8 cellular contexts compared by ENCODE assay signal in genomic region chr10:103470755-103471653, GRCh38. TPM values are rescaled to one million over a fixed set of nuclear protein-coding genes. Genes with fewer than 3 reads are reported as not detected.
DNase-seq lines count a peak whose midpoint lies in the region; ATAC-seq and TF ChIP-seq lines count a peak whose summit lies in the region.

No MANE protein-coding gene starts in this region.

- no peaks in the 10 kb centered on the region for H3K9me3 ChIP-seq in hepatocyte (ENCODE audit: low read depth)

- H3K79me2 ChIP-seq in hepatocyte: no peaks in the 10 kb centered on the region

- H3K4me2 ChIP-seq in hepatocyte: no peak overlapping the region

- TF ChIP-seq CTCF in GM06990 (IDR thresholded peaks at IDR 0.05; ENCODE audit: insufficient read depth, low read length, poor library complexity, severe bottlenecking) (no peak), foreskin keratinocyte (conservative IDR thresholded peaks at IDR 0.05) (no peak), hepatocyte (IDR thresholded peaks at IDR 0.05; ENCODE audit: poor library complexity) (no peak)

- peak; percentile 91 for DNase-seq in GM06990 (ENCODE audit: extremely low read depth, insufficient read length)
- DNase-seq in KG1 (lab: John Stamatoyannopoulos, UW): peak; percentile 96
- DNase-seq in activated CD4-positive, alpha-beta T cell treated with anti-CD3 and anti-CD28 coated beads, Interleukin-2, amount 50 U/mL, for 1 hour: peak; percentile 57
- no peak for DNase-seq in foreskin keratinocyte
- peak; percentile 44 to 60 for DNase-seq in stimulated activated CD8-positive, alpha-beta memory T cell treated with anti-CD3 and anti-CD28 coated beads, Interleukin-2, amount 100 ng/mL, for 1 hour (ENCODE audit: low read depth in 2 of 2)
- no peak for DNase-seq in cerebellum (ENCODE audit: low spot score)
- no peak for DNase-seq in hepatocyte (ENCODE audit: low spot score)

- H3K9me2 ChIP-seq in hepatocyte (replicated peaks; ENCODE audit: insufficient read depth): no peaks in the 10 kb centered on the region

- no peaks in the 10 kb centered on the region for H4K20me1 ChIP-seq in hepatocyte (ENCODE audit: insufficient read depth, poor library complexity, severe bottlenecking)

- ATAC-seq in GM21723 (IDR thresholded peaks at IDR 0.05; ENCODE audit: unreplicated experiment): peak; percentile 68
- ATAC-seq in foreskin keratinocyte: peak; percentile 10

- no peak overlapping the region for H3K27ac ChIP-seq in foreskin keratinocyte
- no peak overlapping the region for H3K27ac ChIP-seq in hepatocyte

- no peak overlapping the region for H2AFZ ChIP-seq in hepatocyte

- H3K27me3 ChIP-seq in GM06990 (replicated peaks; ENCODE audit: control insufficient read depth, insufficient read depth, low read length) (no peaks in the 10 kb centered on the region), foreskin keratinocyte (peaks cover 21% of the 10 kb centered on the region), hepatocyte (no peaks in the 10 kb centered on the region)

- H3K4me1 ChIP-seq in foreskin keratinocyte (no peaks in the 10 kb centered on the region), hepatocyte (ENCODE audit: insufficient read depth) (no peaks in the 10 kb centered on the region)

- WGBS in hepatocyte (ENCODE audit: low lambda C conversion rate, missing lambda C conversion rate): 77% methylated on average over 14 of the region's 14 CpGs

- peak overlapping the region; percentile 36 for H3K4me3 ChIP-seq in GM06990 (replicated peaks; ENCODE audit: low read depth, low read length)
- H3K4me3 ChIP-seq in hepatocyte: no peak overlapping the region

- no peaks in the 10 kb centered on the region for H3K36me3 ChIP-seq in GM06990 (ENCODE audit: control insufficient read depth, insufficient read depth, low read length)
- H3K36me3 ChIP-seq in hepatocyte (replicated peaks; ENCODE audit: insufficient read depth, low read depth): no peaks in the 10 kb centered on the region

RNA-seq across cellular contexts. Expression of gene CALHM3, which starts 8.0 kb away (rescaled TPM):
- total RNA-seq in foreskin keratinocyte (not detected in 2 replicates), cerebellum (not detected), hepatocyte (not detected in 2 replicates)
- polyA plus RNA-seq in foreskin keratinocyte (not detected in 2 replicates), hepatocyte (not detected in 2 replicates)

RNA-seq across cellular contexts. Expression of gene CALHM1, which starts 12.3 kb away (rescaled TPM):
- total RNA-seq in foreskin keratinocyte (not detected in 2 replicates), cerebellum (not detected), hepatocyte (not detected in 2 replicates)
- polyA plus RNA-seq in foreskin keratinocyte (not detected in 2 replicates), hepatocyte (0.11 TPM in 1 of 2 replicates, not detected in the other)

RNA-seq across cellular contexts. Expression of gene CALHM2, which starts 18.8 kb away (rescaled TPM):
- total RNA-seq in foreskin keratinocyte (6.4 and 11.0 TPM in 2 replicates), cerebellum (4.9 TPM), hepatocyte (2.1 and 3.2 TPM in 2 replicates)
- polyA plus RNA-seq in foreskin keratinocyte (5.7 and 9.8 TPM in 2 replicates), hepatocyte (5.5 and 7.9 TPM in 2 replicates)

RNA-seq across cellular contexts. Expression of gene NEURL1, which starts 22.5 kb away (rescaled TPM):
- 0.18 and 0.24 TPM in 2 replicates for total RNA-seq in foreskin keratinocyte
- 0.32 and 0.40 TPM in 2 replicates for polyA plus RNA-seq in foreskin keratinocyte
- 16.8 TPM for total RNA-seq in cerebellum
- 3.6 and 4.6 TPM in 2 replicates for total RNA-seq in hepatocyte
- 2.3 and 4.2 TPM in 2 replicates for polyA plus RNA-seq in hepatocyte

Comparison
In these comparisons a context has a peak if more than half of its experiments do, and no peak if none do; other contexts are left out.
1. DNase-seq: peak in GM06990 (single experiment), KG1 (single experiment), activated CD4-positive, alpha-beta T cell treated with anti-CD3 and anti-CD28 coated beads, Interleukin-2, amount 50 U/mL, for 1 hour (single experiment) and stimulated activated CD8-positive, alpha-beta memory T cell treated with anti-CD3 and anti-CD28 coated beads, Interleukin-2, amount 100 ng/mL, for 1 hour (2 of 2); none in foreskin keratinocyte (0 of 2), cerebellum (single experiment) and hepatocyte (single experiment).